ENCODE assay signal across 23 cellular contexts in the genomic region with DNA sequence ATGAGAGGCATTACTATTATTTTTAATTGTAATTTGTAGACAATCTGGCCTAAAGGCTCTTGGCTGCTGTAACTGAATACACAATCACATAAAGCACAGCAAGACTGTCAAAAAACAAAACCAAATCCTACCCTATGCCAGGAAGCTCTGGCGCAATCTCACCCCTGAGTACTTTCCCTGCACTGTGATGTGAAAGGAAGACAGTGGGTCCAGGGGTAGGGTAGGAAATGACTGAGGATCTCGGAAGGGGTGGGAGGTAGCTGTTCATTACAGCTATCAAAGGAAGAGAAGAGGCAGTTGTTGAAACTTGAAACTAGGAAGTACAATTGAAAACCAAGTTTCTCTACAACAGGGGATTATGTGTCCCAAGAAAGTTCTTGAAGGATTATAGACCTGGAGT.
"Had no signal": no experiment of that assay in that cellular context is flagged by ENCODE, and none has a peak within 500 bp of the region (broad histone marks: within the 10 kb centered on the region; RNA-seq: fewer than 3 reads in every experiment).

No MANE protein-coding gene starts in this region.

- DNase-seq: Kasumi-1, MM.1S, NCI-H1092 treated with DMSO at 0.1 percent for 48 hours, NCI-H1436, NCI-H187, NCI-H2029, NCI-H2081 treated with DMSO at 0.1 percent for 48 hours, NCI-H2171, NCI-H226, NCI-H446, NCI-H510A, NCI-H524 treated with DMSO at 0.1 percent for 48 hours, NCI-H69, NCI-H774, Right ventricle myocardium superior, RPMI8226, SIG-M5 had no signal

- ATAC-seq: K562 had no signal

- H3K27ac ChIP-seq: HL-60, KMS-11, SJSA1, SK-N-MC had no signal

- H3K4me2 ChIP-seq: KMS-11 had no signal

- H3K4me3 ChIP-seq: K562, SJSA1, SK-N-MC had no signal

- H3K36me3 ChIP-seq: SJSA1 had no signal

- H3K4me1 ChIP-seq: SJSA1 had no signal

- H3K9ac ChIP-seq: KMS-11 had no signal

- H3K27ac Mint-ChIP-seq: IgD-negative memory B cell had no signal
